ENCODE assay signal across 8 cellular contexts in the genomic region with DNA sequence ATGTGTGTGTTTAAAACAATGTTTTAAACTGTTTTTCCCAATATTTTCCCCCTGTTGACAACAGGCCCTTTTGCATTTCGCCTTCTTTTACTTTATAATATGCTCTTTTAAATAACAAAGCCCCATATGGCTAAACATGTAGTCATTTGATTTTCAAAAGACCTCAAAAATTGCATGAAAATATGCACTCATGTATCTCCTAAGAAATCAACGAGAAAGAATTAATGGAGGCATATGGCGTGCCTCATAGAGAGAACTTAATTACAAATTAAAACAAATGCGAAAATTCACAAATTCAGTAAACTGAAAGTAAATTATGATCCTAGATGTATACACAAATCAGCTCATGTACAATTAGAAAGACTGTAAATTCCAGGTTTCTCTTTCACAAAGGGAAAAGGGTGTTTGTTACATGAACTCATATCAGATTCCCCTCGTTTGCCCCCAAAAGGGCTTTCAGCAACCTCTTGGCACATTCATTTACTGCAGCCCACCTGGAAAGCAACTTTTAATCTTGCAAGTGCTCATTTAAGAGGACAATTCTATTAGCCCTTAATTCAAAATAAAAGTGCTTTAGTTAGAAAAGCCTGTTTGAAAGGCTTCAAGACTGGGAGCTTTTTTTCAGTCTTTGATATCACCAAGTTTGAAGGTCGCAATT.
DNase-seq lines count a peak whose midpoint lies in the region; ATAC-seq and TF ChIP-seq lines count a peak whose summit lies in the region.

No MANE protein-coding gene starts in this region.

- no peaks in the 10 kb centered on the region for H3K9me3 ChIP-seq in SK-N-SH
- no peaks in the 10 kb centered on the region for H3K9me3 ChIP-seq in iPS-20b (ENCODE audit: insufficient read depth, low read depth, low read length)

- no peak for TF ChIP-seq RAD21 in SK-N-SH (IDR thresholded peaks at IDR 0.05; ENCODE audit: low read length)

- 78% methylated on average over 6 of the region's 6 CpGs for WGBS in SK-N-SH (ENCODE audit: low lambda C conversion rate)

- H3K4me2 ChIP-seq in SK-N-SH: peak overlapping the region; percentile 79

- H3K27me3 Mint-ChIP-seq in activated CD4-positive, alpha-beta memory T cell treated with anti-CD3 and anti-CD28 coated beads, Interleukin-2, amount 10 ng/mL, durations not matched to agents 7 days and 5 days: no peaks in the 10 kb centered on the region

- H3K27ac ChIP-seq in SK-N-SH (ENCODE audit: low read depth in 2 of 2, low read length in 1 of 2) (peak overlapping the region; percentile 40 to 71; a peak in 3 of 4 replicates), iPS-20b (ENCODE audit: low read length) (peak overlapping the region; percentile 82)

- no peaks in the 10 kb centered on the region for H3K36me3 ChIP-seq in SK-N-SH (replicated peaks in 1 of 2; ENCODE audit: control insufficient read depth in 1 of 2, insufficient read depth in 2 of 2, low read length in 1 of 2)
- H3K36me3 ChIP-seq in iPS-20b (ENCODE audit: insufficient read depth, low read depth, low read length): no peaks in the 10 kb centered on the region

- no peak for DNase-seq in SK-N-SH
- no peak for DNase-seq in activated CD4-positive, alpha-beta memory T cell treated with anti-CD3 and anti-CD28 coated beads, Interleukin-2, amount 10 ng/mL, durations not matched to agents 7 days and 5 days
- DNase-seq in superior temporal gyrus (ENCODE audit: extremely low spot score): peak; percentile 47
- no peak for DNase-seq in anterior cingulate cortex (lab: John Stamatoyannopoulos, UW)
- DNase-seq in NK-92 treated with Interleukin-12 subunit alpha and Interleukin-12 subunit beta, amount 100 ng/mL, for 24 hours (lab: John Stamatoyannopoulos, UW): no peak

- peaks cover 15% of the 10 kb centered on the region for H3K79me2 ChIP-seq in SK-N-SH (ENCODE audit: insufficient read depth)

- no peak for TF ChIP-seq CTCF in SK-N-SH (IDR thresholded peaks at IDR 0.05)

- POLR2A ChIA-PET in SK-N-SH (lab: Yijun Ruan, JAX): no interaction called here
- POLR2A ChIA-PET in activated CD4-positive, alpha-beta memory T cell treated with anti-CD3 and anti-CD28 coated beads, Interleukin-2, amount 10 ng/mL, durations not matched to agents 7 days and 5 days (lab: Charles Lee): interaction anchor here (0.6 to 6.2 kb wide), 25 partner anchors 11 to 336 kb away, joined by 3 to 113 read pairs (median 4); a partner anchor contains a TSS

- H3K9me3 Mint-ChIP-seq in activated CD4-positive, alpha-beta memory T cell treated with anti-CD3 and anti-CD28 coated beads, Interleukin-2, amount 10 ng/mL, durations not matched to agents 7 days and 5 days: no peaks in the 10 kb centered on the region

- ATAC-seq in SK-N-SH treated with all-trans-retinoic acid at 6 μM for 48 hours (no peak), HG03196 (IDR thresholded peaks at IDR 0.05; ENCODE audit: unreplicated experiment) (no peak)

- H4K20me1 ChIP-seq in SK-N-SH (ENCODE audit: insufficient read depth): no peaks in the 10 kb centered on the region

- H2AFZ ChIP-seq in SK-N-SH (ENCODE audit: low read depth): peak overlapping the region; percentile 82

- H3K4me1 Mint-ChIP-seq in activated CD4-positive, alpha-beta memory T cell treated with anti-CD3 and anti-CD28 coated beads, Interleukin-2, amount 10 ng/mL, durations not matched to agents 7 days and 5 days: peaks cover 53% of the 10 kb centered on the region

- H3K9ac ChIP-seq in SK-N-SH (peak overlapping the region; percentile 91; the same call in 1 of the 2 replicates), iPS-20b (ENCODE audit: low read depth, low read length) (peak overlapping the region; percentile 84; the same call in 1 of the 2 replicates)

- peak overlapping the region; percentile 93 for H3K27ac Mint-ChIP-seq in activated CD4-positive, alpha-beta memory T cell treated with anti-CD3 and anti-CD28 coated beads, Interleukin-2, amount 10 ng/mL, durations not matched to agents 7 days and 5 days

- TF ChIP-seq EP300 in SK-N-SH (IDR thresholded peaks at IDR 0.05; ENCODE audit: borderline replicate concordance in 1 of 2, low read depth in 1 of 2, low read length in 1 of 2): no peak

- no peaks in the 10 kb centered on the region for H3F3A ChIP-seq in SK-N-SH (replicated peaks; ENCODE audit: insufficient read depth)

- peaks cover 9% of the 10 kb centered on the region for H3K36me3 Mint-ChIP-seq in activated CD4-positive, alpha-beta memory T cell treated with anti-CD3 and anti-CD28 coated beads, Interleukin-2, amount 10 ng/mL, durations not matched to agents 7 days and 5 days (ENCODE audit: low read depth)

- no peaks in the 10 kb centered on the region for H3K27me3 ChIP-seq in SK-N-SH (ENCODE audit: insufficient read depth)
- H3K27me3 ChIP-seq in iPS-20b (ENCODE audit: insufficient read depth, low read length): no peaks in the 10 kb centered on the region

- H3K4me3 ChIP-seq in SK-N-SH (ENCODE audit: low read depth in 2 of 2, low read length in 1 of 2) (peak overlapping the region; percentile 73 to 86), iPS-20b (ENCODE audit: low read length) (peak overlapping the region; percentile 89)

- CTCF ChIA-PET in SK-N-SH (lab: Yijun Ruan, JAX): interaction anchor here (0.5 to 1.0 kb wide), 2 partner anchors 11 to 121 kb away, joined by 3 read pairs; no protein-coding TSS in a partner anchor
- CTCF ChIA-PET in activated CD4-positive, alpha-beta memory T cell treated with anti-CD3 and anti-CD28 coated beads, Interleukin-2, amount 10 ng/mL, durations not matched to agents 7 days and 5 days (lab: Charles Lee): interaction anchor here (1.2 to 3.4 kb wide), 3 partner anchors 22 to 148 kb away, joined by 3 to 11 read pairs (median 9); no protein-coding TSS in a partner anchor

- peak overlapping the region; percentile 87 for H3K4me3 Mint-ChIP-seq in activated CD4-positive, alpha-beta memory T cell treated with anti-CD3 and anti-CD28 coated beads, Interleukin-2, amount 10 ng/mL, durations not matched to agents 7 days and 5 days

- H3K4me1 ChIP-seq in SK-N-SH (ENCODE audit: control insufficient read depth in 1 of 2, insufficient read depth in 2 of 2, low read depth in 1 of 2, low read length in 1 of 2): peaks cover 5 to 17% of the 10 kb centered on the region in 2 experiments; a peak in 2 of 4 replicates
- H3K4me1 ChIP-seq in iPS-20b (ENCODE audit: insufficient read depth, low read length): peaks cover 37% of the 10 kb centered on the region

- no peaks in the 10 kb centered on the region for H3K9me2 ChIP-seq in SK-N-SH

TF ChIP-seq in SK-N-SH, 30 proteins besides CTCF, POLR2A, EP300 and RAD21 (continues in another document):
- TF ChIP-seq, protein P1, sequence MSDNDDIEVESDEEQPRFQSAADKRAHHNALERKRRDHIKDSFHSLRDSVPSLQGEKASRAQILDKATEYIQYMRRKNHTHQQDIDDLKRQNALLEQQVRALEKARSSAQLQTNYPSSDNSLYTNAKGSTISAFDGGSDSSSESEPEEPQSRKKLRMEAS (IDR thresholded peaks at IDR 0.05; ENCODE audit: low read depth): no peak
- no peak for TF ChIP-seq FOXM1 (IDR thresholded peaks at IDR 0.05; ENCODE audit: low read depth)
- no peak for TF ChIP-seq MEF2A (IDR thresholded peaks at IDR 0.05; ENCODE audit: borderline replicate concordance, low read depth)
- TF ChIP-seq FOSL2 (IDR thresholded peaks at IDR 0.05; ENCODE audit: borderline replicate concordance, low read depth): no peak
- TF ChIP-seq, protein P2, sequence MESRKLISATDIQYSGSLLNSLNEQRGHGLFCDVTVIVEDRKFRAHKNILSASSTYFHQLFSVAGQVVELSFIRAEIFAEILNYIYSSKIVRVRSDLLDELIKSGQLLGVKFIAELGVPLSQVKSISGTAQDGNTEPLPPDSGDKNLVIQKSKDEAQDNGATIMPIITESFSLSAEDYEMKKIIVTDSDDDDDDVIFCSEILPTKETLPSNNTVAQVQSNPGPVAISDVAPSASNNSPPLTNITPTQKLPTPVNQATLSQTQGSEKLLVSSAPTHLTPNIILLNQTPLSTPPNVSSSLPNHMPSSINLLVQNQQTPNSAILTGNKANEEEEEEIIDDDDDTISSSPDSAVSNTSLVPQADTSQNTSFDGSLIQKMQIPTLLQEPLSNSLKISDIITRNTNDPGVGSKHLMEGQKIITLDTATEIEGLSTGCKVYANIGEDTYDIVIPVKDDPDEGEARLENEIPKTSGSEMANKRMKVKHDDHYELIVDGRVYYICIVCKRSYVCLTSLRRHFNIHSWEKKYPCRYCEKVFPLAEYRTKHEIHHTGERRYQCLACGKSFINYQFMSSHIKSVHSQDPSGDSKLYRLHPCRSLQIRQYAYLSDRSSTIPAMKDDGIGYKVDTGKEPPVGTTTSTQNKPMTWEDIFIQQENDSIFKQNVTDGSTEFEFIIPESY (IDR thresholded peaks at IDR 0.05; ENCODE audit: borderline replicate concordance, low read depth): no peak
- no peak for TF ChIP-seq NRF1 (IDR thresholded peaks at IDR 0.05; ENCODE audit: low read depth, low read length)
- TF ChIP-seq RFX5 (IDR thresholded peaks at IDR 0.05; ENCODE audit: low read length): no peak

TF ChIP-seq in SK-N-SH treated with all-trans-retinoic acid at 6 μM for 48 hours, 23 proteins besides CTCF, POLR2A, EP300 and RAD21 (continues in another document):
- TF ChIP-seq ZNF8 (CRISPR knock-in tag; IDR thresholded peaks at IDR 0.05) (no peak), ZFP30 (CRISPR knock-in tag; IDR thresholded peaks at IDR 0.05) (no peak), ARNTL (CRISPR knock-in tag; IDR thresholded peaks at IDR 0.05; ENCODE audit: borderline replicate concordance, low read depth) (no peak), ESRRG (CRISPR knock-in tag; IDR thresholded peaks at IDR 0.05) (no peak), GLIS3 (CRISPR knock-in tag; IDR thresholded peaks at IDR 0.05) (no peak), ZNF565 (CRISPR knock-in tag; conservative IDR thresholded peaks at IDR 0.05; ENCODE audit: low read depth) (no peak), TOX (CRISPR knock-in tag; IDR thresholded peaks at IDR 0.05; ENCODE audit: borderline replicate concordance) (no peak), OSR1 (CRISPR knock-in tag; IDR thresholded peaks at IDR 0.05) (no peak), BACH2 (CRISPR knock-in tag; IDR thresholded peaks at IDR 0.05; ENCODE audit: borderline replicate concordance) (no peak), TCF4 (CRISPR knock-in tag; IDR thresholded peaks at IDR 0.05; ENCODE audit: borderline replicate concordance) (no peak), CSDC2 (CRISPR knock-in tag; IDR thresholded peaks at IDR 0.05) (no peak), ZC3H10 (CRISPR knock-in tag; IDR thresholded peaks at IDR 0.05) (no peak), ISL1 (CRISPR knock-in tag; IDR thresholded peaks at IDR 0.05) (no peak)
